Comparison of ENCODE assay signal across 22 cellular contexts in genomic region chr10:125076121-125076825, GRCh38.
DNase-seq lines count a peak whose midpoint lies in the region; ATAC-seq and TF ChIP-seq lines count a peak whose summit lies in the region.
"Had no signal": no experiment of that assay in that cellular context is flagged by ENCODE, and none has a peak within 500 bp of the region (broad histone marks: within the 10 kb centered on the region; RNA-seq: fewer than 3 reads in every experiment).

No MANE protein-coding gene starts in this region.

- H3K79me2 ChIP-seq in parathyroid adenoma = peaks cover 52% of the 10 kb centered on the region

- POLR2A ChIA-PET in activated CD4-positive, alpha-beta memory T cell treated with anti-CD3 and anti-CD28 coated beads, Interleukin-2, amount 10 ng/mL, durations not matched to agents 7 days and 5 days (lab: Charles Lee) = no interaction called here

- CTCF ChIA-PET in activated CD4-positive, alpha-beta memory T cell treated with anti-CD3 and anti-CD28 coated beads, Interleukin-2, amount 10 ng/mL, durations not matched to agents 7 days and 5 days (lab: Charles Lee) = no interaction called here

- peak; percentile 3 for DNase-seq in CD14-positive monocyte (ENCODE audit: low spot score)
- no peak for DNase-seq in brain microvascular endothelial cell
- DNase-seq in left colon = no peak
- DNase-seq in activated effector memory CD4-positive, alpha-beta T cell treated with anti-CD3 and anti-CD28 coated beads, Interleukin-2, amount 50 U/mL, for 16 hours = no peak
- DNase-seq in activated CD4-positive, alpha-beta memory T cell treated with anti-CD3 and anti-CD28 coated beads, Interleukin-2, amount 10 ng/mL, durations not matched to agents 7 days and 5 days = no peak
- no peak for DNase-seq in AG08395 (ENCODE audit: low spot score)
- no peak for DNase-seq in NCI-H187 (lab: John Stamatoyannopoulos, UW)
- DNase-seq: activated naive CD8-positive, alpha-beta T cell treated with anti-CD3 and anti-CD28 coated beads, Interleukin-2, amount 10 ng/mL, durations not matched to agents 7 days and 5 days; GOT3; MG63; naive B cell; NCI-H1436; NCI-H226; stimulated activated CD4-positive, alpha-beta T cell treated with anti-CD3 and anti-CD28 coated beads, Interleukin-12 subunit alpha, Interleukin-12 subunit beta, amount 100 ng/mL, for 4 hours; stimulated activated CD8-positive, alpha-beta memory T cell treated with anti-CD3 and anti-CD28 coated beads, Interleukin-4, amount 100 ng/mL, for 48 hours; T-helper 9 cell had no signal

- H3K27ac Mint-ChIP-seq in CD14-positive monocyte = peak overlapping the region in 4 of 7 donors; percentile 27 to 43 (median 29)
- H3K27ac Mint-ChIP-seq in activated CD4-positive, alpha-beta memory T cell treated with anti-CD3 and anti-CD28 coated beads, Interleukin-2, amount 10 ng/mL, durations not matched to agents 7 days and 5 days = no peak overlapping the region
- H3K27ac Mint-ChIP-seq: activated naive CD8-positive, alpha-beta T cell treated with anti-CD3 and anti-CD28 coated beads, Interleukin-2, amount 10 ng/mL, durations not matched to agents 7 days and 5 days; activated T-helper 1 cell treated with anti-CD3 and anti-CD28 coated beads, Interleukin-12 subunit alpha, Interleukin-12 subunit beta, Interleukin-2, Interleukin-4 antibody, amounts not matched to agents 30 ng/mL and 10 ng/mL and 1 ng/mL, durations not matched to agents 14 hours and 24 hours and 36 hours; naive B cell had no signal

- H3K4me2 ChIP-seq in parathyroid adenoma (ENCODE audit: low read length) = no peak overlapping the region

- H2AFZ ChIP-seq in parathyroid adenoma = no peak overlapping the region

- H3K27me3 Mint-ChIP-seq in CD14-positive monocyte (ENCODE audit: low read depth in 3 of 3) = no peaks in the 10 kb centered on the region
- H3K27me3 Mint-ChIP-seq in activated CD4-positive, alpha-beta memory T cell treated with anti-CD3 and anti-CD28 coated beads, Interleukin-2, amount 10 ng/mL, durations not matched to agents 7 days and 5 days = peaks cover 20% of the 10 kb centered on the region
- H3K27me3 Mint-ChIP-seq: activated naive CD8-positive, alpha-beta T cell treated with anti-CD3 and anti-CD28 coated beads, Interleukin-2, amount 10 ng/mL, durations not matched to agents 7 days and 5 days had no signal

- peaks cover 14% of the 10 kb centered on the region for H3K36me3 ChIP-seq in brain microvascular endothelial cell (replicated peaks)
- no peaks in the 10 kb centered on the region for H3K36me3 ChIP-seq in parathyroid adenoma (ENCODE audit: control insufficient read depth, insufficient read depth, low read length)
- H3K36me3 ChIP-seq: prostate gland had no signal

- intact Hi-C loops in CD14-positive monocyte (cut with micrococcal nuclease) = no loop called here
- intact Hi-C loops in left colon (cut with DNase I, micrococcal nuclease) = no loop called here

- in situ Hi-C loops in brain microvascular endothelial cell (cut with HindIII; ENCODE audit: low pct_ligation_motif_present, low sequenced_read_pairs) = no loop called here

- ATAC-seq in left colon = peak; percentile 4
- ATAC-seq: SK-N-SH treated with all-trans-retinoic acid at 6 μM for 48 hours had no signal

- H3K9ac ChIP-seq in parathyroid adenoma = no peak overlapping the region

- H3K27ac ChIP-seq in brain microvascular endothelial cell = peak overlapping the region; percentile 14
- peak overlapping the region; percentile 64 for H3K27ac ChIP-seq in parathyroid adenoma
- H3K27ac ChIP-seq: C4-2B, prostate gland, suprapubic skin had no signal

- no peak overlapping the region for H3K4me3 Mint-ChIP-seq in CD14-positive monocyte
- H3K4me3 Mint-ChIP-seq in activated CD4-positive, alpha-beta memory T cell treated with anti-CD3 and anti-CD28 coated beads, Interleukin-2, amount 10 ng/mL, durations not matched to agents 7 days and 5 days = no peak overlapping the region
- H3K4me3 Mint-ChIP-seq: activated naive CD8-positive, alpha-beta T cell treated with anti-CD3 and anti-CD28 coated beads, Interleukin-2, amount 10 ng/mL, durations not matched to agents 7 days and 5 days; activated T-helper 1 cell treated with anti-CD3 and anti-CD28 coated beads, Interleukin-12 subunit alpha, Interleukin-12 subunit beta, Interleukin-2, Interleukin-4 antibody, amounts not matched to agents 30 ng/mL and 10 ng/mL and 1 ng/mL, durations not matched to agents 14 hours and 24 hours and 36 hours; naive B cell had no signal

- no peaks in the 10 kb centered on the region for H3K4me1 ChIP-seq in parathyroid adenoma
- H3K4me1 ChIP-seq: prostate gland, suprapubic skin had no signal

- no peaks in the 10 kb centered on the region for H3K9me3 Mint-ChIP-seq in CD14-positive monocyte
- no peaks in the 10 kb centered on the region for H3K9me3 Mint-ChIP-seq in activated CD4-positive, alpha-beta memory T cell treated with anti-CD3 and anti-CD28 coated beads, Interleukin-2, amount 10 ng/mL, durations not matched to agents 7 days and 5 days
- H3K9me3 Mint-ChIP-seq: activated naive CD8-positive, alpha-beta T cell treated with anti-CD3 and anti-CD28 coated beads, Interleukin-2, amount 10 ng/mL, durations not matched to agents 7 days and 5 days; activated T-helper 1 cell treated with anti-CD3 and anti-CD28 coated beads, Interleukin-12 subunit alpha, Interleukin-12 subunit beta, Interleukin-2, Interleukin-4 antibody, amounts not matched to agents 30 ng/mL and 10 ng/mL and 1 ng/mL, durations not matched to agents 14 hours and 24 hours and 36 hours had no signal

- H3K4me3 ChIP-seq in brain microvascular endothelial cell (ENCODE audit: low read depth, low read length) (no peak overlapping the region), parathyroid adenoma (ENCODE audit: low read depth, low read length) (no peak overlapping the region)
- H3K4me3 ChIP-seq: MG63, prostate gland, suprapubic skin had no signal

- H3K27me3 ChIP-seq in brain microvascular endothelial cell (replicated peaks) (no peaks in the 10 kb centered on the region), parathyroid adenoma (ENCODE audit: control insufficient read depth, insufficient read depth, low read length) (no peaks in the 10 kb centered on the region)
- H3K27me3 ChIP-seq: MG63, suprapubic skin had no signal

- no peaks in the 10 kb centered on the region for H3K9me3 ChIP-seq in parathyroid adenoma (ENCODE audit: control insufficient read depth, low read length)
- H3K9me3 ChIP-seq: MG63, prostate gland, suprapubic skin had no signal

- peaks cover 46 to 79% of the 10 kb centered on the region in 2 donors for H3K36me3 Mint-ChIP-seq in CD14-positive monocyte
- no peaks in the 10 kb centered on the region for H3K36me3 Mint-ChIP-seq in activated CD4-positive, alpha-beta memory T cell treated with anti-CD3 and anti-CD28 coated beads, Interleukin-2, amount 10 ng/mL, durations not matched to agents 7 days and 5 days (ENCODE audit: low read depth)
- H3K36me3 Mint-ChIP-seq: activated naive CD8-positive, alpha-beta T cell treated with anti-CD3 and anti-CD28 coated beads, Interleukin-2, amount 10 ng/mL, durations not matched to agents 7 days and 5 days had no signal

- H3K4me1 Mint-ChIP-seq in CD14-positive monocyte = peaks cover 2% of the 10 kb centered on the region
- no peaks in the 10 kb centered on the region for H3K4me1 Mint-ChIP-seq in activated CD4-positive, alpha-beta memory T cell treated with anti-CD3 and anti-CD28 coated beads, Interleukin-2, amount 10 ng/mL, durations not matched to agents 7 days and 5 days
- H3K4me1 Mint-ChIP-seq: activated naive CD8-positive, alpha-beta T cell treated with anti-CD3 and anti-CD28 coated beads, Interleukin-2, amount 10 ng/mL, durations not matched to agents 7 days and 5 days; naive B cell had no signal

- no peak for TF ChIP-seq CTCF in CD14-positive monocyte (IDR thresholded peaks at IDR 0.05)
- no peak for TF ChIP-seq CTCF in brain microvascular endothelial cell (IDR thresholded peaks at IDR 0.05; ENCODE audit: low read depth, low read length, missing control alignments)
- TF ChIP-seq CTCF in parathyroid adenoma (IDR thresholded peaks at IDR 0.05) = no peak
